ENCODE assay signal across 18 cellular contexts in the genomic region with DNA sequence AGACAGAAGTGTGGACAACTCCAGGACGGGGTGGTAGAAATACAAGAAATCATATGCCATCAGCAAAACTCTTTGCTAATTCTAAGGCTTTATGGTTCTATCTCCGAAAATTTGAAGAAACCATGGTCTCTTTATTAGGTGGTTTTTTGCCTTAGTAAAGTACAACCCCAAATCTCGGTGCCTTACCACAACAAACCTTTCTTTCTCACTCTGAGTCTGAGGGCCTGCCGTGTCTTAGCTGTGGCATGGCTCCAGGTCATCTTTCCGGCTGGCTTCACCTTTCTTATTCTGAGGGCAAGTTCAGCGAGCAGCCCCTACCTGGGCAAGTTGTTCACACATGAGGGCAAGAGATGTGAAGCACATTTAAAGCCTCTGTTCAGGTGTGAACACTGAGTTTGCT.
DNase-seq lines count a peak whose midpoint lies in the region; ATAC-seq and TF ChIP-seq lines count a peak whose summit lies in the region.
"Had no signal": no experiment of that assay in that cellular context is flagged by ENCODE, and none has a peak within 500 bp of the region (broad histone marks: within the 10 kb centered on the region; RNA-seq: fewer than 3 reads in every experiment).

No MANE protein-coding gene starts in this region.

- H3K4me3 ChIP-seq in trophoblast cell (ENCODE audit: low read depth, low read length): no peak overlapping the region
- H3K4me3 ChIP-seq in WERI-Rb-1 (ENCODE audit: low read depth, low read length): no peak overlapping the region
- no peak overlapping the region for H3K4me3 ChIP-seq in gastrocnemius medialis
- H3K4me3 ChIP-seq: MG63 had no signal

- H3K27ac ChIP-seq in trophoblast cell (ENCODE audit: low read depth, low read length) (no peak overlapping the region), WERI-Rb-1 (no peak overlapping the region), gastrocnemius medialis (no peak overlapping the region)

- H3K27me3 ChIP-seq in trophoblast cell (ENCODE audit: insufficient read depth, low read length): no peaks in the 10 kb centered on the region
- H3K27me3 ChIP-seq in WERI-Rb-1 (ENCODE audit: insufficient read depth, low read depth, severe bottlenecking): no peaks in the 10 kb centered on the region
- H3K27me3 ChIP-seq in gastrocnemius medialis: no peaks in the 10 kb centered on the region
- H3K27me3 ChIP-seq: MG63 had no signal

- peak; percentile 61 for ATAC-seq in GM18520 (IDR thresholded peaks at IDR 0.05; ENCODE audit: unreplicated experiment)
- ATAC-seq in GM21786 (IDR thresholded peaks at IDR 0.05; ENCODE audit: unreplicated experiment): peak; percentile 54
- ATAC-seq in HG03095 (IDR thresholded peaks at IDR 0.05; ENCODE audit: unreplicated experiment): peak; percentile 79
- ATAC-seq in gastrocnemius medialis: no peak
- ATAC-seq: SK-N-SH treated with all-trans-retinoic acid at 6 μM for 48 hours had no signal

- H4K91ac ChIP-seq in trophoblast cell (ENCODE audit: low read depth, low read length): peak overlapping the region; percentile 13

- no CpG with 5 or more reads among the region's 6 CpGs for WGBS in trophoblast cell (ENCODE audit: extremely low coverage, insufficient coverage, insufficient read length)

- H3K9ac ChIP-seq in trophoblast cell (ENCODE audit: low read length): no peak overlapping the region

- H3K14ac ChIP-seq in trophoblast cell (ENCODE audit: low read length): no peak overlapping the region

- H3K23ac ChIP-seq in trophoblast cell (ENCODE audit: low read length): no peak overlapping the region

- no peak overlapping the region for H2BK5ac ChIP-seq in trophoblast cell (ENCODE audit: low read depth, low read length, poor library complexity)

- no peaks in the 10 kb centered on the region for H3K9me3 ChIP-seq in trophoblast cell (ENCODE audit: insufficient read depth, low read depth, low read length)
- no peaks in the 10 kb centered on the region for H3K9me3 ChIP-seq in WERI-Rb-1 (ENCODE audit: severe bottlenecking)
- H3K9me3 ChIP-seq in gastrocnemius medialis: no peaks in the 10 kb centered on the region
- H3K9me3 ChIP-seq: MG63 had no signal

- DNase-seq in trophoblast cell (no peak), WERI-Rb-1 (no peak), gastrocnemius medialis (no peak)
- no peak for DNase-seq in stimulated activated CD4-positive, alpha-beta T cell treated with anti-CD3 and anti-CD28 coated beads, Interleukin-2, amount 100 ng/mL, for 24 hours
- DNase-seq: CD4-positive, CD25-positive, alpha-beta regulatory T cell; DMS79 treated with DMSO at 0.1 percent for 48 hours; GDM1; H7; MG63; NCI-H1092 treated with DMSO at 0.1 percent for 48 hours; NCI-H1694; NCI-H446; NCI-H774; SHP77 had no signal

- TF ChIP-seq CTCF in WERI-Rb-1 (IDR thresholded peaks at IDR 0.05; ENCODE audit: low read depth, low read length): no peak
- no peak for TF ChIP-seq CTCF in gastrocnemius medialis (IDR thresholded peaks at IDR 0.05 in 4 of 5, conservative IDR thresholded peaks at IDR 0.05 in 1 of 5)

- no peaks in the 10 kb centered on the region for H3K79me2 ChIP-seq in trophoblast cell (ENCODE audit: control insufficient read depth, insufficient read depth, low read length, poor library complexity)

- no peak overlapping the region for H3K4me2 ChIP-seq in trophoblast cell (ENCODE audit: low read length)

- H3K36me3 ChIP-seq in trophoblast cell (ENCODE audit: control insufficient read depth in 1 of 2, insufficient read depth in 2 of 2, low read length in 2 of 2) (no peaks in the 10 kb centered on the region), WERI-Rb-1 (no peaks in the 10 kb centered on the region), gastrocnemius medialis (no peaks in the 10 kb centered on the region)
- H3K36me3 ChIP-seq: MG63 had no signal

- no peak for TF ChIP-seq POLR2A in gastrocnemius medialis (IDR thresholded peaks at IDR 0.05)

- H3K18ac ChIP-seq in trophoblast cell (ENCODE audit: low read length): no peak overlapping the region

- H3K4ac ChIP-seq in trophoblast cell (ENCODE audit: low read depth, low read length): no peak overlapping the region

- intact Hi-C loops in gastrocnemius medialis (cut with DNase I; ENCODE audit: low total_unique reads): no loop called here

- no peak overlapping the region for H2AFZ ChIP-seq in trophoblast cell (ENCODE audit: insufficient read depth, low read length, poor library complexity)

- H4K12ac ChIP-seq in trophoblast cell (ENCODE audit: low read depth, low read length): no peak overlapping the region

- H3K79me1 ChIP-seq in trophoblast cell (ENCODE audit: low read length): no peaks in the 10 kb centered on the region

- no peak overlapping the region for H2BK120ac ChIP-seq in trophoblast cell (ENCODE audit: insufficient read depth, low read length, poor library complexity)

- H3K4me1 ChIP-seq in trophoblast cell (ENCODE audit: control insufficient read depth in 1 of 2, insufficient read depth in 2 of 2, low read length in 2 of 2) (peaks cover 4% of the 10 kb centered on the region in 2 experiments), gastrocnemius medialis (no peaks in the 10 kb centered on the region)

- H2BK12ac ChIP-seq in trophoblast cell (ENCODE audit: low read length): no peak overlapping the region

- in situ Hi-C loops in gastrocnemius medialis (cut with MboI; ENCODE audit: low sequenced_read_pairs in 4 of 4): no loop called here

- no peak overlapping the region for H4K8ac ChIP-seq in trophoblast cell (ENCODE audit: low read depth, low read length)

- H2AK5ac ChIP-seq in trophoblast cell (ENCODE audit: low read length): no peak overlapping the region

Comparison
In these comparisons a context has a peak if more than half of its experiments do, and no peak if none do; other contexts are left out.
1. ATAC-seq: peak in GM18520 (single experiment), GM21786 (single experiment) and HG03095 (single experiment); none in gastrocnemius medialis (0 of 2).